Comparison of ENCODE assay signal across 29 cellular contexts in the genomic region with DNA sequence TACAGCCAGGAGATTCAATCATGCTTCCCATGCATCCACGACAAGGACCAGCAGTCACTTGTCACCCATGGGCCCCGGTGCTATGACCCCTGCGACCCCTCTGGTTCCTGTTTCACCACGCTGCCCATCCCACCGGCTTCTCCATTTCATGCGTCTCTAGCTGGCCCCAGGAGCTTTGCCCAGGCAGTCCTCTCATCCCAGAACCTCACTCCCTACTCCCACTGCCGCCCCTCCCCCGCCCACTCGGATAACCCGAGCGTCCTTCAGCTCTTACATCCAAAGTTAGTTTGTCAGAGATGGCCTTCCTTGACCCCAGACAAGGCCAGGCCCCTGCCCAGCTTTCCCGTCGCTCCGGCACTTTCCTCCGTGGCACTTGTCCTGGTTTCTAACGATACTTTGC.
"Had no signal": no experiment of that assay in that cellular context is flagged by ENCODE, and none has a peak within 500 bp of the region (broad histone marks: within the 10 kb centered on the region; RNA-seq: fewer than 3 reads in every experiment).

No MANE protein-coding gene starts in this region.

- H3K36me3 ChIP-seq: left lung, lower lobe of right lung, neutrophil, prostate gland, suprapubic skin, thoracic aorta, tibial artery, upper lobe of right lung had no signal

- H3K27ac Mint-ChIP-seq: nephron; stimulated activated naive B cell treated with anti-CD40 and anti-IgM and Interleukin-4, amounts not matched to agents 10 μg/mL and 1 μg/mL and 100 μg/mL, for 72 hours had no signal

- DNase-seq: hippocampal formation; kidney glomerular epithelial cell; left cardiac atrium; left lung; lower lobe of right lung; mammary epithelial cell; mesenchymal stem cell; naive thymus-derived CD8-positive, alpha-beta T cell; occipital lobe; retina; right cardiac atrium; stimulated activated CD4-positive, alpha-beta T cell treated with anti-CD3 and anti-CD28 coated beads, Interleukin-12 subunit alpha, Interleukin-12 subunit beta, amount 100 ng/mL, for 4 hours; stimulated activated CD4-positive, alpha-beta T cell treated with anti-CD3 and anti-CD28 coated beads, Interleukin-15, amount 100 ng/mL, for 24 hours; stimulated activated CD4-positive, alpha-beta T cell treated with anti-CD3 and anti-CD28 coated beads, Interleukin-2, amount 100 ng/mL, for 24 hours; stimulated activated CD4-positive, alpha-beta T cell treated with anti-CD3 and anti-CD28 coated beads, Interleukin-4, amount 100 ng/mL, for 1 hour; stimulated activated naive B cell treated with anti-CD40 and anti-IgM and Interleukin-4, amounts not matched to agents 10 μg/mL and 1 μg/mL and 100 μg/mL, for 72 hours; stimulated activated naive CD8-positive, alpha-beta T cell treated with anti-CD3 and anti-CD28 coated beads, Interleukin-15, Interleukin-2, amounts not matched to agents 100 U/mL and 50 U/mL, for 24 hours; tibial artery; trophoblast cell; upper lobe of right lung had no signal

- H3K27ac ChIP-seq: left lung, lower lobe of right lung, neutrophil, parathyroid adenoma, prostate gland, skin epidermis, suprapubic skin, thoracic aorta, tibial artery, upper lobe of right lung had no signal

- FAIRE-seq: keratinocyte had no signal

- H3K4me3 Mint-ChIP-seq: naive thymus-derived CD8-positive, alpha-beta T cell; nephron; stimulated activated naive B cell treated with anti-CD40 and anti-IgM and Interleukin-4, amounts not matched to agents 10 μg/mL and 1 μg/mL and 100 μg/mL, for 72 hours had no signal

- H3K4me3 ChIP-seq: left lung, lower lobe of right lung, prostate gland, skin epidermis, suprapubic skin, thoracic aorta, tibial artery, upper lobe of right lung had no signal

- H3K4me1 ChIP-seq: left lung, lower lobe of right lung, parathyroid adenoma, prostate gland, suprapubic skin, tibial artery, upper lobe of right lung had no signal

- H3K9me3 Mint-ChIP-seq: naive thymus-derived CD8-positive, alpha-beta T cell; nephron; stimulated activated naive B cell treated with anti-CD40 and anti-IgM and Interleukin-4, amounts not matched to agents 10 μg/mL and 1 μg/mL and 100 μg/mL, for 72 hours had no signal

- H2AFZ ChIP-seq: parathyroid adenoma had no signal

- H3K9ac ChIP-seq: parathyroid adenoma had no signal

- ATAC-seq: left cardiac atrium; left lung; lower lobe of right lung; naive thymus-derived CD8-positive, alpha-beta T cell; right cardiac atrium; sciatic nerve; stimulated activated naive B cell treated with anti-CD40 and anti-IgM and Interleukin-4, amounts not matched to agents 10 μg/mL and 1 μg/mL and 100 μg/mL, for 72 hours; stimulated activated naive CD8-positive, alpha-beta T cell treated with anti-CD3 and anti-CD28 coated beads, Interleukin-15, Interleukin-2, amounts not matched to agents 100 U/mL and 50 U/mL, for 24 hours; upper lobe of right lung had no signal

- H3K27me3 ChIP-seq: neutrophil had no signal

- H3K4me1 Mint-ChIP-seq: naive thymus-derived CD8-positive, alpha-beta T cell; stimulated activated naive B cell treated with anti-CD40 and anti-IgM and Interleukin-4, amounts not matched to agents 10 μg/mL and 1 μg/mL and 100 μg/mL, for 72 hours had no signal

- H3K79me2 ChIP-seq: parathyroid adenoma had no signal

- H3K36me3 Mint-ChIP-seq: naive thymus-derived CD8-positive, alpha-beta T cell; stimulated activated naive B cell treated with anti-CD40 and anti-IgM and Interleukin-4, amounts not matched to agents 10 μg/mL and 1 μg/mL and 100 μg/mL, for 72 hours had no signal

- H3K9me3 ChIP-seq: left lung, lower lobe of right lung, neutrophil, prostate gland, suprapubic skin, thoracic aorta, tibial artery, upper lobe of right lung had no signal
